Comparison of ENCODE assay signal across 23 cellular contexts in genomic region chr13:70090036-70090723, GRCh38. TPM values are rescaled to one million over a fixed set of nuclear protein-coding genes. Genes with fewer than 3 reads are reported as not detected.
DNase-seq lines count a peak whose midpoint lies in the region; ATAC-seq and TF ChIP-seq lines count a peak whose summit lies in the region.
"Had no signal": no experiment of that assay in that cellular context is flagged by ENCODE, and none has a peak within 500 bp of the region (broad histone marks: within the 10 kb centered on the region; RNA-seq: fewer than 3 reads in every experiment).

No MANE protein-coding gene starts in this region.

- no peak for DNase-seq in brain microvascular endothelial cell
- DNase-seq in psoas muscle = no peak
- DNase-seq in spleen = no peak
- DNase-seq: activated CD4-positive, CD25-positive, alpha-beta regulatory T cell treated with anti-CD3 and anti-CD28 coated beads, Interleukin-2, amount 50 U/mL, for 72 hours; activated CD8-positive, alpha-beta memory T cell treated with anti-CD3 and anti-CD28 coated beads, Interleukin-2, amount 50 U/mL, for 48 hours; activated naive CD8-positive, alpha-beta T cell treated with anti-CD3 and anti-CD28 coated beads for 36 hours; DND-41; effector CD4-positive, alpha-beta T cell; Kasumi-1; NCI-H187; NCI-H748 treated with DMSO at 0.1 percent for 48 hours; sigmoid colon; T-helper 2 cell; upper lobe of right lung had no signal

- TF ChIP-seq CTCF in neural cell (IDR thresholded peaks at IDR 0.05; ENCODE audit: poor library complexity, severe bottlenecking) (no peak), brain microvascular endothelial cell (IDR thresholded peaks at IDR 0.05; ENCODE audit: low read depth, low read length, missing control alignments) (no peak), psoas muscle (IDR thresholded peaks at IDR 0.05) (no peak), spleen (IDR thresholded peaks at IDR 0.05 in 8 of 11, conservative IDR thresholded peaks at IDR 0.05 in 3 of 11) (no peak)

- no peaks in the 10 kb centered on the region for H3K4me1 ChIP-seq in psoas muscle
- H3K4me1 ChIP-seq in spleen = no peaks in the 10 kb centered on the region
- H3K4me1 ChIP-seq: neural progenitor cell, sigmoid colon, upper lobe of right lung had no signal

- H3K9me2 ChIP-seq in neural cell (ENCODE audit: insufficient read depth, low read length) = no peaks in the 10 kb centered on the region

- no peak for TF ChIP-seq POLR2A in spleen (IDR thresholded peaks at IDR 0.05)

- no peak overlapping the region for H3K9ac ChIP-seq in neural cell (ENCODE audit: low read length)
- H3K9ac ChIP-seq: neural progenitor cell had no signal

- H3F3A ChIP-seq in neural cell (ENCODE audit: insufficient read depth, low read length, poor library complexity, severe bottlenecking) = peaks cover 4% of the 10 kb centered on the region

- peak; percentile 77 for ATAC-seq in GM19467 (IDR thresholded peaks at IDR 0.05; ENCODE audit: unreplicated experiment)
- peak; percentile 88 for ATAC-seq in HG02943 (IDR thresholded peaks at IDR 0.05; ENCODE audit: low read depth, unreplicated experiment)
- peak; percentile 51 for ATAC-seq in HG03521 (IDR thresholded peaks at IDR 0.05; ENCODE audit: unreplicated experiment)
- ATAC-seq in psoas muscle = no peak
- ATAC-seq: Right ventricle myocardium inferior; stimulated activated effector memory CD8-positive, alpha-beta T cell treated with anti-CD3 and anti-CD28 coated beads, Interleukin-12 subunit alpha, Interleukin-12 subunit beta, amount 100 ng/mL, for 72 hours; upper lobe of right lung had no signal

- TF ChIP-seq EP300 in neural cell (conservative IDR thresholded peaks at IDR 0.05; ENCODE audit: poor library complexity, severe bottlenecking) = peak; percentile 72

- H3K9me3 ChIP-seq in neural cell (ENCODE audit: low read length) (no peaks in the 10 kb centered on the region), psoas muscle (no peaks in the 10 kb centered on the region), spleen (peaks cover 0 to 5% (median 0%) of the 10 kb centered on the region in 8 donors)
- H3K9me3 ChIP-seq: sigmoid colon, upper lobe of right lung had no signal

- H3K79me2 ChIP-seq in neural cell (replicated peaks; ENCODE audit: insufficient read depth, low read length) = no peaks in the 10 kb centered on the region

- H3K4me3 ChIP-seq in neural cell (ENCODE audit: low read length) (peak overlapping the region; percentile 39), brain microvascular endothelial cell (ENCODE audit: low read depth, low read length) (no peak overlapping the region), psoas muscle (no peak overlapping the region), spleen (no peak overlapping the region)
- H3K4me3 ChIP-seq: cardiac muscle cell, neural progenitor cell, sigmoid colon, upper lobe of right lung had no signal

- no peaks in the 10 kb centered on the region for H3K36me3 ChIP-seq in neural cell (ENCODE audit: insufficient read depth, low read length)
- H3K36me3 ChIP-seq in brain microvascular endothelial cell (replicated peaks) = no peaks in the 10 kb centered on the region
- no peaks in the 10 kb centered on the region for H3K36me3 ChIP-seq in psoas muscle (ENCODE audit: insufficient read depth in 1 of 2, low read depth in 1 of 2)
- H3K36me3 ChIP-seq in spleen = no peaks in the 10 kb centered on the region
- H3K36me3 ChIP-seq: cardiac muscle cell, neural progenitor cell, sigmoid colon, upper lobe of right lung had no signal

- H3K4me2 ChIP-seq in neural cell (ENCODE audit: low read length) = peak overlapping the region; percentile 36
- H3K4me2 ChIP-seq: neural progenitor cell had no signal

- no peak for TF ChIP-seq RAD21 in neural cell (conservative IDR thresholded peaks at IDR 0.05)

- no peaks in the 10 kb centered on the region for H3K27me3 ChIP-seq in neural cell (ENCODE audit: insufficient read depth, low read depth, low read length)
- no peaks in the 10 kb centered on the region for H3K27me3 ChIP-seq in brain microvascular endothelial cell (replicated peaks)
- no peaks in the 10 kb centered on the region for H3K27me3 ChIP-seq in psoas muscle (ENCODE audit: insufficient read depth in 3 of 3, low read length in 2 of 3)
- H3K27me3 ChIP-seq in spleen (replicated peaks in 1 of 7) = no peaks in the 10 kb centered on the region
- H3K27me3 ChIP-seq: cardiac muscle cell, neural progenitor cell, sigmoid colon, upper lobe of right lung had no signal

- intact Hi-C loops in psoas muscle (cut with DNase I) = no loop called here
- intact Hi-C loops in spleen (cut with DNase I; ENCODE audit: low total_unique reads) = no loop called here

- H4K20me1 ChIP-seq in neural cell (ENCODE audit: insufficient read depth) = no peaks in the 10 kb centered on the region

- no peak overlapping the region for H2AFZ ChIP-seq in neural cell (ENCODE audit: low read depth, low read length)
- H2AFZ ChIP-seq: neural progenitor cell had no signal

- H3K27ac ChIP-seq in neural cell (ENCODE audit: low read length) (peak overlapping the region; percentile 21), brain microvascular endothelial cell (no peak overlapping the region), psoas muscle (no peak overlapping the region), spleen (no peak overlapping the region)
- H3K27ac ChIP-seq: cardiac muscle cell, neural progenitor cell, sigmoid colon, upper lobe of right lung had no signal

- WGBS in psoas muscle, 3 donors = 73 to 87% (median 76%) methylated on average over 2 of the region's 2 CpGs
- 77 to 91% (median 85%) methylated on average over 2 of the region's 2 CpGs for WGBS in spleen, 5 donors

- in situ Hi-C loops in brain microvascular endothelial cell (cut with HindIII; ENCODE audit: low pct_ligation_motif_present, low sequenced_read_pairs) = no loop called here

TF ChIP-seq in neural cell, 6 proteins besides CTCF, POLR2A, EP300 and RAD21:
- TF ChIP-seq EZH2 (IDR thresholded peaks at IDR 0.05; ENCODE audit: borderline replicate concordance, insufficient read depth, low read length, poor library complexity, severe bottlenecking) (no peak), TAF1 (IDR thresholded peaks at IDR 0.05; ENCODE audit: low read depth) (no peak), SMC3 (conservative IDR thresholded peaks at IDR 0.05; ENCODE audit: poor library complexity) (no peak), MXI1 (conservative IDR thresholded peaks at IDR 0.05; ENCODE audit: poor library complexity, severe bottlenecking) (no peak), REST (IDR thresholded peaks at IDR 0.05; ENCODE audit: borderline replicate concordance) (no peak), POLR2AphosphoS5 (IDR thresholded peaks at IDR 0.05) (no peak)

RNA-seq across cellular contexts. Expression of gene ATXN8OS, which starts 17.4 kb away (rescaled TPM):
- polyA plus RNA-seq in neural cell = 0.33 TPM in 1 of 2 replicates, not detected in the other
- polyA minus RNA-seq in neural cell = 0.58 and 2.2 TPM in 2 replicates
- not detected for total RNA-seq in psoas muscle
- polyA plus RNA-seq in psoas muscle = not detected
- not detected for total RNA-seq in spleen
- polyA plus RNA-seq in spleen = not detected
- total RNA-seq: activated naive CD8-positive, alpha-beta T cell treated with anti-CD3 and anti-CD28 coated beads for 36 hours; cardiac muscle cell; H1; Right ventricle myocardium inferior; sigmoid colon; upper lobe of right lung had no signal
- polyA plus RNA-seq: cardiac muscle cell, H1, sigmoid colon had no signal

RNA-seq across cellular contexts. Expression of gene KLHL1, which starts 18.1 kb away (rescaled TPM):
- polyA plus RNA-seq in neural cell = 15.0 and 15.5 TPM in 2 replicates
- 30.9 and 37.9 TPM in 2 replicates for polyA minus RNA-seq in neural cell
- total RNA-seq in psoas muscle = not detected
- polyA plus RNA-seq in psoas muscle = not detected
- total RNA-seq in spleen = not detected
- under 1 TPM in 1 of 3 donors, not detected in 2; 0.02 TPM for polyA plus RNA-seq in spleen
- total RNA-seq: activated naive CD8-positive, alpha-beta T cell treated with anti-CD3 and anti-CD28 coated beads for 36 hours; cardiac muscle cell; H1; Right ventricle myocardium inferior; upper lobe of right lung had no signal
- polyA plus RNA-seq: cardiac muscle cell, H1 had no signal

Comparison
In these comparisons a context has a peak if more than half of its experiments do, and no peak if none do; other contexts are left out.
1. ATAC-seq: peak in GM19467 (single experiment), HG02943 (single experiment) and HG03521 (single experiment); none in psoas muscle (0 of 4).
2. RNA of gene KLHL1, which starts 18.1 kb away (polyA plus RNA-seq): 15.0 to 15.5 TPM in neural cell; not detected in psoas muscle and 0.02 TPM in spleen; every median in the first group is over 10 times any median in the second.